8 cellular contexts compared by ENCODE assay signal in genomic region chr22:17120281-17120680, GRCh38.
DNase-seq lines count a peak whose midpoint lies in the region; ATAC-seq and TF ChIP-seq lines count a peak whose summit lies in the region.

No MANE protein-coding gene starts in this region.

- TF ChIP-seq EP300 in Ishikawa (IDR thresholded peaks at IDR 0.05; ENCODE audit: borderline replicate concordance): no peak

- H3K4me1 ChIP-seq in neutrophil (ENCODE audit: control insufficient read depth in 1 of 2, insufficient read depth in 1 of 2, low read depth in 1 of 2, low read length in 1 of 2): peaks cover 55 to 66% of the 10 kb centered on the region in 2 experiments

- no peak for TF ChIP-seq RAD21 in Ishikawa (IDR thresholded peaks at IDR 0.05; ENCODE audit: low read depth)

- H3K4me3 ChIP-seq in AG10803 (ENCODE audit: low read length): no peak overlapping the region
- peak overlapping the region; percentile 69 to 77 for H3K4me3 ChIP-seq in neutrophil (ENCODE audit: low read depth in 1 of 2, low read length in 1 of 2)

- no peaks in the 10 kb centered on the region for H3K9me3 ChIP-seq in neutrophil

- TF ChIP-seq CTCF in AG10803 (conservative IDR thresholded peaks at IDR 0.05; ENCODE audit: low read length) (no peak), neutrophil (IDR thresholded peaks at IDR 0.05) (no peak)

- no peak overlapping the region for H3K27ac ChIP-seq in neutrophil

- H3K36me3 ChIP-seq in neutrophil: peaks cover 4% of the 10 kb centered on the region

- peaks cover 56% of the 10 kb centered on the region for H3K27me3 ChIP-seq in neutrophil

- peak; percentile 19 for DNase-seq in AG10803 (ENCODE audit: low read depth)
- DNase-seq in activated CD8-positive, alpha-beta memory T cell treated with anti-CD3 and anti-CD28 coated beads, Interleukin-2, amount 50 U/mL, for 4 hours: peak; percentile 64
- DNase-seq in fibroblast of peridontal ligament (ENCODE audit: extremely low read depth): peak; percentile 6
- no peak for DNase-seq in NCI-H345 (lab: John Stamatoyannopoulos, UW)

- ATAC-seq in GM19328 (IDR thresholded peaks at IDR 0.05; ENCODE audit: unreplicated experiment) (no peak), HG03196 (IDR thresholded peaks at IDR 0.05; ENCODE audit: unreplicated experiment) (no peak)

TF ChIP-seq in Ishikawa, 13 proteins besides CTCF, POLR2A, EP300 and RAD21:
- no peak for TF ChIP-seq CEBPB (IDR thresholded peaks at IDR 0.05)
- TF ChIP-seq CREB1 (IDR thresholded peaks at IDR 0.05; ENCODE audit: low read depth): no peak
- peak; percentile 87 for TF ChIP-seq ZBTB7A (IDR thresholded peaks at IDR 0.05; ENCODE audit: low read depth)
- peak; percentile 96 for TF ChIP-seq REST (IDR thresholded peaks at IDR 0.05; ENCODE audit: low read depth)
- no peak for TF ChIP-seq TCF12 (IDR thresholded peaks at IDR 0.05; ENCODE audit: low read depth)
- no peak for TF ChIP-seq EGR1 (IDR thresholded peaks at IDR 0.05)
- TF ChIP-seq, protein P1, sequence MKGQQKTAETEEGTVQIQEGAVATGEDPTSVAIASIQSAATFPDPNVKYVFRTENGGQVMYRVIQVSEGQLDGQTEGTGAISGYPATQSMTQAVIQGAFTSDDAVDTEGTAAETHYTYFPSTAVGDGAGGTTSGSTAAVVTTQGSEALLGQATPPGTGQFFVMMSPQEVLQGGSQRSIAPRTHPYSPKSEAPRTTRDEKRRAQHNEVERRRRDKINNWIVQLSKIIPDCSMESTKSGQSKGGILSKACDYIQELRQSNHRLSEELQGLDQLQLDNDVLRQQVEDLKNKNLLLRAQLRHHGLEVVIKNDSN (IDR thresholded peaks at IDR 0.05): no peak
- peak; percentile 39; the same call in 1 of the 2 replicates for TF ChIP-seq MAX (IDR thresholded peaks at IDR 0.05)
- TF ChIP-seq TEAD4 (IDR thresholded peaks at IDR 0.05): no peak
- TF ChIP-seq YY1 (IDR thresholded peaks at IDR 0.05; ENCODE audit: low read depth): no peak
- TF ChIP-seq FOXM1 (IDR thresholded peaks at IDR 0.05; ENCODE audit: borderline replicate concordance, low read depth): no peak
- peak; percentile 25; the same call in 1 of the 2 replicates for TF ChIP-seq NFIC (IDR thresholded peaks at IDR 0.05)
- TF ChIP-seq TAF1 (IDR thresholded peaks at IDR 0.05; ENCODE audit: low read depth): no peak
